Comparison of ENCODE assay signal across 11 cellular contexts in genomic region chr1:29238601-29238964, GRCh38. TPM values are rescaled to one million over a fixed set of nuclear protein-coding genes. Genes with fewer than 3 reads are reported as not detected.
DNase-seq lines count a peak whose midpoint lies in the region; ATAC-seq and TF ChIP-seq lines count a peak whose summit lies in the region.
"Had no signal": no experiment of that assay in that cellular context is flagged by ENCODE, and none has a peak within 500 bp of the region (broad histone marks: within the 10 kb centered on the region; RNA-seq: fewer than 3 reads in every experiment).

No MANE protein-coding gene starts in this region.

- no peaks in the 10 kb centered on the region for H3K36me3 ChIP-seq in BLaER1
- H3K36me3 ChIP-seq in KOPT-K1 (ENCODE audit: insufficient read depth, low read length): no peaks in the 10 kb centered on the region
- no peaks in the 10 kb centered on the region for H3K36me3 ChIP-seq in endodermal cell (ENCODE audit: control insufficient read depth, insufficient read depth, low read length)
- H3K36me3 ChIP-seq: cardiac muscle cell had no signal

- H3K27me3 Mint-ChIP-seq in endodermal cell (ENCODE audit: insufficient read depth): peaks cover 54% of the 10 kb centered on the region
- H3K27me3 Mint-ChIP-seq in osteocyte (ENCODE audit: unreplicated experiment): peaks cover 30% of the 10 kb centered on the region

- DNase-seq in endodermal cell (peak; percentile 71), osteocyte (ENCODE audit: extremely low spot score, unreplicated experiment) (no peak), NCI-H1105 (lab: John Stamatoyannopoulos, UW) (no peak), retina (no peak), GM19240 (ENCODE audit: insufficient read length, low spot score) (no peak)

- 0 out of 2 replicates have a peak overlapping the region, but pooled peaks have one; percentile 68 for H3K4me3 ChIP-seq in BLaER1
- H3K4me3 ChIP-seq in endodermal cell (ENCODE audit: low read length): peak overlapping the region; percentile 79

- 38% methylated on average over 12 of the region's 12 CpGs; no CpG with 5 or more reads in 1 of the 2 experiments for WGBS in endodermal cell (ENCODE audit: insufficient coverage in 1 of 2, insufficient read length in 1 of 2), 2 experiments

- H3K27ac Mint-ChIP-seq in endodermal cell: no peak overlapping the region
- no peak overlapping the region for H3K27ac Mint-ChIP-seq in osteocyte (ENCODE audit: unreplicated experiment)

- peaks cover 60% of the 10 kb centered on the region for H3K27me3 ChIP-seq in BLaER1
- H3K27me3 ChIP-seq in endodermal cell (ENCODE audit: control insufficient read depth, insufficient read depth, low read length, poor library complexity, severe bottlenecking): peaks cover 54% of the 10 kb centered on the region

- no peak for ATAC-seq in GM21576 (IDR thresholded peaks at IDR 0.05; ENCODE audit: unreplicated experiment)

- H3K27ac ChIP-seq in BLaER1: no peak overlapping the region
- peak overlapping the region; percentile 86 for H3K27ac ChIP-seq in KOPT-K1 (ENCODE audit: low read depth, low read length, poor library complexity, severe bottlenecking)
- no peak overlapping the region for H3K27ac ChIP-seq in endodermal cell (ENCODE audit: low read depth, low read length)
- H3K27ac ChIP-seq: cardiac muscle cell, KMS-11, SJSA1 had no signal

- no peaks in the 10 kb centered on the region for H3K9me3 Mint-ChIP-seq in endodermal cell
- H3K9me3 Mint-ChIP-seq in osteocyte (ENCODE audit: unreplicated experiment): no peaks in the 10 kb centered on the region

- H3K9me3 ChIP-seq in BLaER1: no peaks in the 10 kb centered on the region
- H3K9me3 ChIP-seq in KOPT-K1 (ENCODE audit: insufficient read depth, low read length, poor library complexity, severe bottlenecking): no peaks in the 10 kb centered on the region
- H3K9me3 ChIP-seq in endodermal cell (ENCODE audit: control insufficient read depth, low read length): no peaks in the 10 kb centered on the region
- H3K9me3 ChIP-seq: SJSA1 had no signal

- no peak overlapping the region for H3K4me2 ChIP-seq in BLaER1
- H3K4me2 ChIP-seq: KMS-11 had no signal

- H3K4me1 Mint-ChIP-seq in endodermal cell: peaks cover 24% of the 10 kb centered on the region
- H3K4me1 Mint-ChIP-seq in osteocyte (ENCODE audit: unreplicated experiment): peaks cover 20% of the 10 kb centered on the region

- peaks cover 36% of the 10 kb centered on the region for H4K20me1 ChIP-seq in BLaER1

- H3K36me3 Mint-ChIP-seq in endodermal cell (ENCODE audit: low read depth) (no peaks in the 10 kb centered on the region), osteocyte (ENCODE audit: unreplicated experiment) (no peaks in the 10 kb centered on the region)

- H3K4me3 Mint-ChIP-seq in endodermal cell (peak overlapping the region; percentile 75), osteocyte (ENCODE audit: unreplicated experiment) (peak overlapping the region; percentile 71)

- H3K4me1 ChIP-seq in BLaER1 (peaks cover 30% of the 10 kb centered on the region), endodermal cell (ENCODE audit: control insufficient read depth, insufficient read depth, low read length) (peaks cover 5% of the 10 kb centered on the region)

- TF ChIP-seq CTCF in endodermal cell (conservative IDR thresholded peaks at IDR 0.05) (peak; percentile 46), osteocyte (IDR thresholded peaks at IDR 0.05) (no peak)

- H3K9ac ChIP-seq in BLaER1 (no peak overlapping the region), endodermal cell (ENCODE audit: extremely low read depth, low read length, poor library complexity, severe bottlenecking) (no peak overlapping the region)
- H3K9ac ChIP-seq: KMS-11 had no signal

RNA-seq across cellular contexts. Expression of gene PTPRU, which starts 2.3 kb away (rescaled TPM):
- 10 to 100 TPM; 49.8 to 73.1 TPM for total RNA-seq in endodermal cell
- 39.5 TPM for polyA plus RNA-seq in endodermal cell (2013, experiment 1 of 2)
- polyA plus RNA-seq in endodermal cell (2013, experiment 2 of 2): 36.6 TPM
- 3.5 and 4.8 TPM in 2 replicates for total RNA-seq in osteocyte

RNA-seq across cellular contexts. Expression of gene MECR, which starts 7.8 kb away (rescaled TPM):
- total RNA-seq in endodermal cell (10 to 100 TPM; 33.3 to 38.2 TPM), osteocyte (20.5 and 22.5 TPM in 2 replicates)
- polyA plus RNA-seq in endodermal cell (2013, experiment 1 of 2): 35.9 TPM
- 30.3 TPM for polyA plus RNA-seq in endodermal cell (2013, experiment 2 of 2)

RNA-seq across cellular contexts. Expression of gene SRSF4, which starts 56.9 kb away (rescaled TPM):
- total RNA-seq in endodermal cell: 100 to 1,000 TPM in 1 of 2 donors, 10 to 100 TPM in 1; 89.1 to 107 TPM
- polyA plus RNA-seq in endodermal cell (2013, experiment 1 of 2): 101 TPM
- polyA plus RNA-seq in endodermal cell (2013, experiment 2 of 2): 85.0 TPM
- total RNA-seq in osteocyte: 70.5 and 74.6 TPM in 2 replicates
